In the genomic region with DNA sequence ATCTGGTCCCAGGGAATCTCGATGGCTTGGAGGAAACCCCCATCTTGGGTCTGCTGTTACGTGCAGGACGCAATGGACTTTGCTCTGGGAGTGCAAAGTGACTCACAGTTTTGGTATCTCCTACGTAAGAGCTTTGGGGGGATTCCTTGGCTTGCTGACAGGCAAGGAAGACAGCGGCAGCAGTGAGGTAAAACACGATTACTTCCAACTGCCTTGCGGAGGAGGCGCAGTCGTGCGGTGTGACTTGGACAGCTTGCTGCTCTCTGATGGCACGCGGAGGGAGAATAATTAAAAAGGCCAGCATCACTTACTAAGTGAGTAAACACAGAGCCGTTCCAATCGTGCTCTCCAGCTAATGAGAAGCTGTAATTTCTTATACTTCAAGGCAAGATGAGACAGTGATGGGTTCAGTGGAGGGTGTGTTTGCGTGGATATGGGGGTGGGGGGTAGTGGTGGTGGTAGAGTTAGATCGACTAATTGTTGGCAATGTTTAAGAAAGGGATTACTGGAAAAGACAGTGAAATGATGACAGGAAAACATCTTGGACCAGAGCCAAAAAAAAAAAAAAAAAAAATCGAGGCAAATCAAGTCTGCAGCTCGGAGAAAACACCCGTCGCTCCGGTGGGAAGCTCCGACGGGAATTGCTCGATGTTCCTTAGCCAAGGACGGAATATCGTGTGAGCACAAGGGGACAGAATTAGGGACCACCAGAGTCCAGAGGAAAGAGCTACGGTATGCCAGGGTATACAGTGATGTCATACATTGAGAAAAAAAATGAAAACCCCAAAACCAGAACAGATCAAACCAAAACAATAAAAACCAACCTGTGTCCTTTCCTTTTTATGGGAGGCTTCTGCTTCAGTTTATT, we compare ENCODE assay signal across 7 cellular contexts.
DNase-seq lines count a peak whose midpoint lies in the region; ATAC-seq and TF ChIP-seq lines count a peak whose summit lies in the region.

No MANE protein-coding gene starts in this region.

- ATAC-seq in GM19463 (IDR thresholded peaks at IDR 0.05; ENCODE audit: unreplicated experiment): no peak

- peak overlapping the region; percentile 74 for H3K27ac Mint-ChIP-seq in HFFc6

- no peaks in the 10 kb centered on the region for H3K9me3 Mint-ChIP-seq in HFFc6

- no peak overlapping the region for H3K27ac ChIP-seq in subcutaneous abdominal adipose tissue (ENCODE audit: low read depth, low read length)

- no peaks in the 10 kb centered on the region for H3K36me3 Mint-ChIP-seq in HFFc6 (ENCODE audit: low read depth)

- H3K27me3 ChIP-seq in adipocyte (replicated peaks; ENCODE audit: control insufficient read depth, insufficient read depth, low read length) (peaks cover 30% of the 10 kb centered on the region), iPS-15b (ENCODE audit: control insufficient read depth, insufficient read depth, low read length) (peaks cover 30% of the 10 kb centered on the region), subcutaneous abdominal adipose tissue (ENCODE audit: control insufficient read depth in 5 of 5, insufficient read depth in 4 of 5, low read length in 5 of 5) (peaks cover 0 to 9% (median 0%) of the 10 kb centered on the region in 5 donors)

- peaks cover 27% of the 10 kb centered on the region for H3K4me1 Mint-ChIP-seq in HFFc6 (ENCODE audit: low read depth)

- DNase-seq in HFFc6: peak; percentile 78
- DNase-seq in adipocyte (ENCODE audit: low read depth): no peak
- DNase-seq in HUDEP-2 (lab: John Stamatoyannopoulos, UW; ENCODE audit: unreplicated experiment in 76 of 76): no peak
- DNase-seq in GM20000 (ENCODE audit: low spot score): no peak

- H3K4me3 Mint-ChIP-seq in HFFc6: peak overlapping the region; percentile 87

- H3K9ac ChIP-seq in adipocyte (ENCODE audit: low read length) (no peak overlapping the region), iPS-15b (ENCODE audit: low read depth, low read length) (no peak overlapping the region), subcutaneous abdominal adipose tissue (ENCODE audit: low read length in 5 of 5) (no peak overlapping the region)

- H3K9me3 ChIP-seq in adipocyte (ENCODE audit: control insufficient read depth, low read length): no peaks in the 10 kb centered on the region
- no peaks in the 10 kb centered on the region for H3K9me3 ChIP-seq in iPS-15b (ENCODE audit: control insufficient read depth, insufficient read depth, low read length)
- H3K9me3 ChIP-seq in subcutaneous abdominal adipose tissue (ENCODE audit: control insufficient read depth in 5 of 5, low read length in 5 of 5): no peaks in the 10 kb centered on the region

- H3K4me3 ChIP-seq in adipocyte (ENCODE audit: low read length) (peak overlapping the region; percentile 72), iPS-15b (ENCODE audit: low read depth, low read length) (peak overlapping the region; percentile 3), subcutaneous abdominal adipose tissue (ENCODE audit: low read depth in 1 of 5, low read length in 5 of 5) (peak overlapping the region in 3 of 5 donors; percentile 26 to 33 (median 31))

- peaks cover 12% of the 10 kb centered on the region for H3K4me1 ChIP-seq in adipocyte (ENCODE audit: control insufficient read depth, insufficient read depth, low read length)
- H3K4me1 ChIP-seq in iPS-15b (ENCODE audit: control insufficient read depth, insufficient read depth, low read length): no peaks in the 10 kb centered on the region
- peaks cover 0 to 15% (median 12%) of the 10 kb centered on the region in 5 donors for H3K4me1 ChIP-seq in subcutaneous abdominal adipose tissue (ENCODE audit: control insufficient read depth in 5 of 5, insufficient read depth in 5 of 5, low read length in 5 of 5)

- peak; percentile 21; the same call in 1 of the 2 replicates for TF ChIP-seq CTCF in HFFc6 (IDR thresholded peaks at IDR 0.05)
- TF ChIP-seq CTCF in GM20000 (IDR thresholded peaks at IDR 0.05; ENCODE audit: extremely low read depth, missing control alignments): no peak

- H3K27me3 Mint-ChIP-seq in HFFc6 (ENCODE audit: insufficient read depth): peaks cover 10% of the 10 kb centered on the region

- H3K36me3 ChIP-seq in adipocyte (ENCODE audit: control insufficient read depth, insufficient read depth, low read length, severe bottlenecking) (no peaks in the 10 kb centered on the region), iPS-15b (ENCODE audit: control insufficient read depth, insufficient read depth, low read length) (no peaks in the 10 kb centered on the region), subcutaneous abdominal adipose tissue (ENCODE audit: control insufficient read depth in 5 of 5, insufficient read depth in 5 of 5, low read length in 5 of 5) (no peaks in the 10 kb centered on the region)

Comparison
In these comparisons a context has a peak if more than half of its experiments do, and no peak if none do; other contexts are left out.
1. H3K4me3 ChIP-seq: peak in every context shown above with its lines; median percentile 72 in adipocyte; 31 in subcutaneous abdominal adipose tissue; 3 in iPS-15b.